Comparison of ENCODE assay signal across 23 cellular contexts in genomic region chr14:41393512-41393911, GRCh38.
"Had no signal": no experiment of that assay in that cellular context is flagged by ENCODE, and none has a peak within 500 bp of the region (broad histone marks: within the 10 kb centered on the region; RNA-seq: fewer than 3 reads in every experiment).

No MANE protein-coding gene starts in this region.

- H3K36me3 Mint-ChIP-seq: IgD-negative memory B cell had no signal

- H3K27ac Mint-ChIP-seq: IgD-negative memory B cell, T-helper 17 cell had no signal

- H3K4me2 ChIP-seq: KMS-11 had no signal

- H3K9ac ChIP-seq: KMS-11 had no signal

- FAIRE-seq: K562 had no signal

- ATAC-seq: K562, Panc1, SK-N-SH treated with all-trans-retinoic acid at 6 μM for 48 hours, T-helper 17 cell had no signal

- DNase-seq: Kasumi-1, MM.1S, NCI-H1092 treated with DMSO at 0.1 percent for 48 hours, NCI-H1436 treated with DMSO at 0.1 percent for 48 hours, NCI-H1694, NCI-H187 treated with DMSO at 0.1 percent for 48 hours, NCI-H2081 treated with DMSO at 0.1 percent for 48 hours, NCI-H2171, NCI-H226, NCI-H446, NCI-H510A, NCI-H524 treated with DMSO at 0.1 percent for 48 hours, NCI-H69, NCI-H774, SHP77, T-helper 1 cell, T-helper 17 cell had no signal

- H3K4me3 ChIP-seq: K562 had no signal

- H3K27me3 Mint-ChIP-seq: IgD-negative memory B cell, T-helper 17 cell had no signal

- H3K27ac ChIP-seq: KMS-11, RWPE1 had no signal

- H3K4me3 Mint-ChIP-seq: IgD-negative memory B cell, T-helper 17 cell had no signal

- H3K4me1 Mint-ChIP-seq: IgD-negative memory B cell, T-helper 17 cell had no signal
